9 cellular contexts compared by ENCODE assay signal in genomic region chr7:98418636-98419315, GRCh38. TPM values are rescaled to one million over a fixed set of nuclear protein-coding genes. Genes with fewer than 3 reads are reported as not detected.
A peak's percentile ranks its signal among the peaks of the same experiment; 100 is the strongest.
DNase-seq lines count a peak whose midpoint lies in the region; ATAC-seq, FAIRE-seq and TF ChIP-seq lines count a peak whose summit lies in the region.
"Had no signal": no experiment of that assay in that cellular context is flagged by ENCODE, and none has a peak within 500 bp of the region (broad histone marks: within the 10 kb centered on the region; RNA-seq: fewer than 3 reads in every experiment).

No MANE protein-coding gene starts in this region.

- peak overlapping the region; percentile 97 for H3K4ac ChIP-seq in IMR-90 (ENCODE audit: low read depth, low read length)

- H2AK5ac ChIP-seq in IMR-90 (ENCODE audit: low read depth, low read length) = peak overlapping the region; percentile 80

- H3K79me1 ChIP-seq in IMR-90 (ENCODE audit: low read depth in 1 of 2, low read length in 2 of 2) = peaks cover 0 to 5% of the 10 kb centered on the region in 2 experiments; a peak in 1 of 4 replicates

- H3K79me2 ChIP-seq in astrocyte (ENCODE audit: insufficient read depth, low read length) = no peaks in the 10 kb centered on the region

- H2BK20ac ChIP-seq in IMR-90 (ENCODE audit: low read depth, low read length) = peak overlapping the region; percentile 96

- peak overlapping the region; percentile 43; the same call in 1 of the 2 replicates for H3K18ac ChIP-seq in IMR-90 (ENCODE audit: low read depth, low read length)

- peak overlapping the region; percentile 86 for H4K91ac ChIP-seq in IMR-90 (ENCODE audit: insufficient read depth, low read depth, low read length)

- H2BK120ac ChIP-seq in IMR-90 (ENCODE audit: low read depth, low read length) = peak overlapping the region; percentile 99

- H3K14ac ChIP-seq in IMR-90 (replicated peaks; ENCODE audit: low read depth, low read length) = peak overlapping the region; percentile 96

- H3K4me3 ChIP-seq in IMR-90 (ENCODE audit: insufficient read depth, low read depth, low read length) (no peak overlapping the region), astrocyte (ENCODE audit: insufficient read depth, low read depth, low read length) (peak overlapping the region; percentile 16)
- H3K4me3 ChIP-seq: heart right ventricle had no signal

- H3K4me2 ChIP-seq in IMR-90 (ENCODE audit: low read depth, low read length) = peak overlapping the region; percentile 4; the same call in 1 of the 2 replicates
- H3K4me2 ChIP-seq in astrocyte (ENCODE audit: low read length) = peak overlapping the region; percentile 82

- H2BK15ac ChIP-seq in IMR-90 (ENCODE audit: low read depth, low read length) = peak overlapping the region; percentile 86

- TF ChIP-seq RAD21 in IMR-90 (IDR thresholded peaks at IDR 0.05; ENCODE audit: low read length) = no peak

- TF ChIP-seq CTCF in IMR-90 (conservative IDR thresholded peaks at IDR 0.05; ENCODE audit: low read depth, low read length) (no peak), astrocyte (IDR thresholded peaks at IDR 0.05; ENCODE audit: insufficient read depth, low read depth, low read length) (no peak)

- peak overlapping the region; percentile 60 for H3K56ac ChIP-seq in IMR-90 (ENCODE audit: extremely low read depth, insufficient read depth, low read length)

- H3K27ac ChIP-seq in IMR-90 (ENCODE audit: insufficient read depth, low read length) (peak overlapping the region; percentile 40), astrocyte (ENCODE audit: low read depth, low read length) (peak overlapping the region; percentile 98)
- H3K27ac ChIP-seq: heart right ventricle had no signal

- H3K9me3 ChIP-seq in IMR-90 (ENCODE audit: control insufficient read depth, insufficient read depth, low read length) = no peaks in the 10 kb centered on the region
- no peaks in the 10 kb centered on the region for H3K9me3 ChIP-seq in astrocyte (ENCODE audit: insufficient read depth, low read depth, low read length)
- H3K9me3 ChIP-seq: heart right ventricle had no signal

- H3K9ac ChIP-seq in IMR-90 (ENCODE audit: low read depth, low read length) = no peak overlapping the region
- peak overlapping the region; percentile 80 for H3K9ac ChIP-seq in astrocyte (ENCODE audit: low read length)

- H3K9me1 ChIP-seq in IMR-90 (ENCODE audit: insufficient read depth, low read length) = peaks cover 12% of the 10 kb centered on the region; the same call in 1 of the 2 replicates

- H2AFZ ChIP-seq in IMR-90 (replicated peaks; ENCODE audit: low read length, poor library complexity) = peak overlapping the region; percentile 85
- H2AFZ ChIP-seq in astrocyte (ENCODE audit: low read depth, low read length) = peak overlapping the region; percentile 57

- peak overlapping the region; percentile 95 for H3K27ac Mint-ChIP-seq in astrocyte (ENCODE audit: unreplicated experiment)

- H3K36me3 ChIP-seq in IMR-90 (ENCODE audit: control insufficient read depth, insufficient read depth, low read length) = no peaks in the 10 kb centered on the region
- no peaks in the 10 kb centered on the region for H3K36me3 ChIP-seq in astrocyte (ENCODE audit: insufficient read depth, low read length)
- H3K36me3 ChIP-seq: heart right ventricle had no signal

- H4K20me1 ChIP-seq in IMR-90 (ENCODE audit: insufficient read depth, low read length) = no peaks in the 10 kb centered on the region
- H4K20me1 ChIP-seq in astrocyte (ENCODE audit: insufficient read depth, low read length) = no peaks in the 10 kb centered on the region

- in situ Hi-C loops in IMR-90 (cut with MboI; ENCODE audit: low sequenced_read_pairs) = no loop called here

- H3K9me3 Mint-ChIP-seq in astrocyte (ENCODE audit: unreplicated experiment) = peaks cover 2% of the 10 kb centered on the region

- no CpG with 5 or more reads among the region's 7 CpGs for WGBS in IMR-90 (ENCODE audit: extremely low coverage in 2 of 2, insufficient read length in 1 of 2), 2 experiments

- ATAC-seq in IMR-90 (ENCODE audit: low read depth) = peak; percentile 84
- no peak for ATAC-seq in HG03571 (IDR thresholded peaks at IDR 0.05; ENCODE audit: unreplicated experiment)

- peak overlapping the region; percentile 28 for H4K5ac ChIP-seq in IMR-90 (ENCODE audit: low read depth, low read length)

- H3K27me3 ChIP-seq in IMR-90 (ENCODE audit: control insufficient read depth, insufficient read depth, low read length) (no peaks in the 10 kb centered on the region), astrocyte (ENCODE audit: insufficient read depth, low read length) (no peaks in the 10 kb centered on the region)

- no TSS peak for BruUV-seq in IMR-90 (replicated peaks; lab: Mats Ljungman, UMichigan)

- H3K4me1 Mint-ChIP-seq in astrocyte (ENCODE audit: low read depth, unreplicated experiment) = peaks cover 9% of the 10 kb centered on the region

- peak; percentile 88 for FAIRE-seq in astrocyte (lab: Jason Lieb, UNC)

- H4K8ac ChIP-seq in IMR-90 (ENCODE audit: low read depth in 2 of 2, low read length in 2 of 2) = peak overlapping the region; percentile 61 to 96

- peaks cover 14% of the 10 kb centered on the region for H3K4me1 ChIP-seq in IMR-90 (ENCODE audit: control insufficient read depth, insufficient read depth, low read length)
- H3K4me1 ChIP-seq in astrocyte (ENCODE audit: insufficient read depth, low read length) = peaks cover 17% of the 10 kb centered on the region

- dilution Hi-C loops in IMR-90 (cut with HindIII; ENCODE audit: low sequenced_read_pairs, unreplicated experiment) = no loop called here

- no peak for TF ChIP-seq POLR2A in IMR-90 (IDR thresholded peaks at IDR 0.05; ENCODE audit: low read depth, low read length)

- no peaks in the 10 kb centered on the region for H3K36me3 Mint-ChIP-seq in astrocyte (ENCODE audit: low read depth, unreplicated experiment)

- peak overlapping the region; percentile 91 for H2BK5ac ChIP-seq in IMR-90 (ENCODE audit: low read depth, low read length, poor library complexity, severe bottlenecking)

- CTCF ChIA-PET in IMR-90 (lab: Yijun Ruan, JAX) = interaction anchor here (0.6 kb wide), 1 partner anchor 451 kb away, joined by 3 read pairs; no protein-coding TSS in a partner anchor

- peak overlapping the region; percentile 41 for H3K4me3 Mint-ChIP-seq in astrocyte (ENCODE audit: unreplicated experiment)

- intact Hi-C loops in IMR-90 (cut with micrococcal nuclease) = no loop called here

- H2AK9ac ChIP-seq in IMR-90 (replicated peaks; ENCODE audit: low read depth, low read length, poor library complexity) = peak overlapping the region; percentile 97

- POLR2A ChIA-PET in IMR-90 (lab: Charles Lee; ENCODE audit: unreplicated experiment) = no interaction called here

- no peaks in the 10 kb centered on the region for H3K27me3 Mint-ChIP-seq in astrocyte (ENCODE audit: low read depth, unreplicated experiment)

- peak overlapping the region; percentile 93 for H3K23ac ChIP-seq in IMR-90 (ENCODE audit: low read depth, low read length)

- DNase-seq in CD1c-positive myeloid dendritic cell (ENCODE audit: extremely low spot score) (peak; percentile 32), IMR-90 (peak; percentile 98), astrocyte (ENCODE audit: low read depth) (peak; percentile 99), mucosa of gallbladder (ENCODE audit: low spot score) (peak; percentile 79), NCI-H345 treated with DMSO at 0.1 percent for 48 hours (lab: John Stamatoyannopoulos, UW; ENCODE audit: unreplicated experiment) (no peak), NCI-H187 (lab: John Stamatoyannopoulos, UW) (no peak), OCI-M1 (lab: John Stamatoyannopoulos, UW) (no peak)
- DNase-seq: heart right ventricle had no signal

TF ChIP-seq in IMR-90, 13 proteins besides CTCF, POLR2A, EP300 and RAD21:
- TF ChIP-seq CEBPB (IDR thresholded peaks at IDR 0.05; ENCODE audit: low read depth, low read length) = peak; percentile 33; the same call in 1 of the 2 replicates
- TF ChIP-seq NFE2L2 (IDR thresholded peaks at IDR 0.05; ENCODE audit: low read depth, low read length) = 0 out of 2 replicates have a peak, but pooled peaks have one; percentile 32
- TF ChIP-seq MAFK (IDR thresholded peaks at IDR 0.05; ENCODE audit: low read depth, low read length) = no peak
- peak; percentile 99 for TF ChIP-seq FOS (IDR thresholded peaks at IDR 0.05; ENCODE audit: low read depth, low read length)
- peak; percentile 48; the same call in 1 of the 2 replicates for TF ChIP-seq BHLHE40 (IDR thresholded peaks at IDR 0.05; ENCODE audit: low read depth, low read length)

RNA-seq across cellular contexts. Expression of gene BAIAP2L1, which starts 17.9 kb away (rescaled TPM):
- total RNA-seq in IMR-90 (2012; rRNA removed) (2.2 TPM in 2 replicates), astrocyte (20.4 and 21.6 TPM in 2 replicates), mucosa of gallbladder (55.8 TPM)
- polyA plus RNA-seq in IMR-90 (2012; rRNA removed) = 5.8 and 6.0 TPM in 2 replicates
- polyA plus RNA-seq in IMR-90 (2012; cell fraction: cytosol; rRNA removed) = 4.7 and 5.4 TPM in 2 replicates
- polyA plus RNA-seq in IMR-90 (2012; cell fraction: nucleus; rRNA removed; ENCODE audit: low replicate concordance) = 6.3 and 8.4 TPM in 2 replicates

Comparison
In these comparisons a context has a peak if more than half of its experiments do, and no peak if none do; other contexts are left out.
1. DNase-seq: peak in CD1c-positive myeloid dendritic cell (single experiment), IMR-90 (single experiment), astrocyte (single experiment) and mucosa of gallbladder (single experiment); none in NCI-H345 treated with DMSO at 0.1 percent for 48 hours (single experiment), NCI-H187 (0 of 2) and OCI-M1 (single experiment).